9 cellular contexts compared by ENCODE assay signal in genomic region chr1:59025898-59026426, GRCh38.
A peak's percentile ranks its signal among the peaks of the same experiment; 100 is the strongest.
DNase-seq lines count a peak whose midpoint lies in the region; ATAC-seq and TF ChIP-seq lines count a peak whose summit lies in the region.
"Had no signal": no experiment of that assay in that cellular context is flagged by ENCODE, and none has a peak within 500 bp of the region (broad histone marks: within the 10 kb centered on the region; RNA-seq: fewer than 3 reads in every experiment).

No MANE protein-coding gene starts in this region.

- no peaks in the 10 kb centered on the region for H3K79me1 ChIP-seq in IMR-90 (ENCODE audit: low read depth in 1 of 2, low read length in 2 of 2)

- H3K9ac ChIP-seq in IMR-90 (ENCODE audit: low read depth, low read length): no peak overlapping the region

- peak overlapping the region in 7 of 8 donors; percentile 22 to 87 (median 60) for H3K4me3 Mint-ChIP-seq in naive B cell

- no peak overlapping the region for H3K23ac ChIP-seq in IMR-90 (ENCODE audit: low read depth, low read length)

- no peak for TF ChIP-seq CTCF in IMR-90 (conservative IDR thresholded peaks at IDR 0.05; ENCODE audit: low read depth, low read length)
- no peak for TF ChIP-seq CTCF in ovary (IDR thresholded peaks at IDR 0.05)

- peak overlapping the region; percentile 23 to 64 for H4K8ac ChIP-seq in IMR-90 (ENCODE audit: low read depth in 2 of 2, low read length in 2 of 2)

- peak overlapping the region; percentile 57; the same call in 1 of the 2 replicates for H3K14ac ChIP-seq in IMR-90 (replicated peaks; ENCODE audit: low read depth, low read length)

- H3K18ac ChIP-seq in IMR-90 (ENCODE audit: low read depth, low read length): peak overlapping the region; percentile 55

- H3K27ac ChIP-seq in IMR-90 (ENCODE audit: insufficient read depth, low read length) (peak overlapping the region; percentile 54; the same call in 1 of the 2 replicates), ovary (no peak overlapping the region)

- no CpG with 5 or more reads among the region's 4 CpGs for WGBS in IMR-90 (ENCODE audit: extremely low coverage in 2 of 2, insufficient read length in 1 of 2), 2 experiments
- 78 to 95% (median 89%) methylated on average over 4 of the region's 4 CpGs for WGBS in ovary, 3 donors

- H3K36me3 Mint-ChIP-seq in naive B cell: no peaks in the 10 kb centered on the region

- no peaks in the 10 kb centered on the region for H3K27me3 ChIP-seq in IMR-90 (ENCODE audit: control insufficient read depth, insufficient read depth, low read length)
- H3K27me3 ChIP-seq in ovary: no peaks in the 10 kb centered on the region

- dilution Hi-C loops in IMR-90 (cut with HindIII; ENCODE audit: low sequenced_read_pairs, unreplicated experiment): no loop called here

- peak overlapping the region; percentile 44 to 92 (median 80) for H3K27ac Mint-ChIP-seq in naive B cell

- H3K36me3 ChIP-seq in IMR-90 (ENCODE audit: control insufficient read depth, insufficient read depth, low read length) (no peaks in the 10 kb centered on the region), ovary (no peaks in the 10 kb centered on the region)

- no peak overlapping the region for H2AFZ ChIP-seq in IMR-90 (replicated peaks; ENCODE audit: low read length, poor library complexity)

- no peak for TF ChIP-seq RAD21 in IMR-90 (IDR thresholded peaks at IDR 0.05; ENCODE audit: low read length)

- no peaks in the 10 kb centered on the region for H3K9me3 ChIP-seq in IMR-90 (ENCODE audit: control insufficient read depth, insufficient read depth, low read length)
- H3K9me3 ChIP-seq in ovary: no peaks in the 10 kb centered on the region

- no peak overlapping the region for H3K4me3 ChIP-seq in IMR-90 (ENCODE audit: insufficient read depth, low read depth, low read length)
- no peak overlapping the region for H3K4me3 ChIP-seq in ovary

- TF ChIP-seq EP300 in ovary (IDR thresholded peaks at IDR 0.05): no peak

- H3K56ac ChIP-seq in IMR-90 (ENCODE audit: extremely low read depth, insufficient read depth, low read length): 0 out of 2 replicates have a peak overlapping the region, but pooled peaks have one; percentile 3

- BruUV-seq in IMR-90 (replicated peaks; lab: Mats Ljungman, UMichigan): no TSS peak

- ATAC-seq in GM18502 (IDR thresholded peaks at IDR 0.05; ENCODE audit: poor library complexity, unreplicated experiment) (peak; percentile 88), GM21619 (IDR thresholded peaks at IDR 0.05; ENCODE audit: unreplicated experiment) (peak; percentile 91), IMR-90 (ENCODE audit: low read depth) (no peak), naive B cell (ENCODE audit: low read depth in 2 of 2) (peak; percentile 55 to 57)

- peaks cover 15% of the 10 kb centered on the region; the same call in 1 of the 2 replicates for H3K9me1 ChIP-seq in IMR-90 (ENCODE audit: insufficient read depth, low read length)

- H3K9me3 Mint-ChIP-seq in naive B cell: no peaks in the 10 kb centered on the region

- peaks cover 14% of the 10 kb centered on the region for H3K4me1 ChIP-seq in IMR-90 (ENCODE audit: control insufficient read depth, insufficient read depth, low read length)
- H3K4me1 ChIP-seq in ovary (ENCODE audit: insufficient read depth): no peaks in the 10 kb centered on the region

- in situ Hi-C loops in IMR-90 (cut with MboI; ENCODE audit: low sequenced_read_pairs): no loop called here

- H3K27me3 Mint-ChIP-seq in naive B cell: no peaks in the 10 kb centered on the region

- peak overlapping the region; percentile 84 for H2BK120ac ChIP-seq in IMR-90 (ENCODE audit: low read depth, low read length)

- peak overlapping the region; percentile 89 for H2BK20ac ChIP-seq in IMR-90 (ENCODE audit: low read depth, low read length)

- peaks cover 9 to 24% (median 20%) of the 10 kb centered on the region in 3 donors for H3K4me1 Mint-ChIP-seq in naive B cell

- peak overlapping the region; percentile 70; the same call in 1 of the 3 replicates for H2BK15ac ChIP-seq in IMR-90 (ENCODE audit: low read depth, low read length)

- POLR2A ChIA-PET in IMR-90 (lab: Charles Lee; ENCODE audit: unreplicated experiment): no interaction called here

- peak overlapping the region; percentile 2 for H2BK5ac ChIP-seq in IMR-90 (ENCODE audit: low read depth, low read length, poor library complexity, severe bottlenecking)

- no peak overlapping the region for H2AK9ac ChIP-seq in IMR-90 (replicated peaks; ENCODE audit: low read depth, low read length, poor library complexity)

- H3K4ac ChIP-seq in IMR-90 (ENCODE audit: low read depth, low read length): peak overlapping the region; percentile 77

- no peak overlapping the region for H3K4me2 ChIP-seq in IMR-90 (ENCODE audit: low read depth, low read length)

- no peaks in the 10 kb centered on the region for H4K20me1 ChIP-seq in IMR-90 (ENCODE audit: insufficient read depth, low read length)

- peak overlapping the region; percentile 55 for H4K5ac ChIP-seq in IMR-90 (ENCODE audit: low read depth, low read length)

- CTCF ChIA-PET in IMR-90 (lab: Yijun Ruan, JAX): no interaction called here

- intact Hi-C loops in IMR-90 (cut with micrococcal nuclease) (loop anchor here (5.0 kb wide), 1 partner anchor 124 kb away; no protein-coding TSS in a partner anchor), ovary (cut with DNase I) (no loop called here)

- peak overlapping the region; percentile 51; the same call in 1 of the 2 replicates for H4K91ac ChIP-seq in IMR-90 (ENCODE audit: insufficient read depth, low read depth, low read length)

- TF ChIP-seq POLR2A in IMR-90 (IDR thresholded peaks at IDR 0.05; ENCODE audit: low read depth, low read length) (no peak), ovary (IDR thresholded peaks at IDR 0.05) (no peak)

- peak overlapping the region; percentile 80 for H2AK5ac ChIP-seq in IMR-90 (ENCODE audit: low read depth, low read length)

- DNase-seq in IMR-90 (peak; percentile 47), naive B cell (no peak), ovary (no peak), cortex of kidney (lab: John Stamatoyannopoulos, UW) (no peak)
- DNase-seq in activated CD8-positive, alpha-beta memory T cell treated with anti-CD3 and anti-CD28 coated beads, Interleukin-2, amount 50 U/mL, for 4 hours: no peak
- DNase-seq in effector CD4-positive, alpha-beta T cell: no peak
- DNase-seq: substantia nigra had no signal

TF ChIP-seq in IMR-90, 13 proteins besides CTCF, POLR2A, EP300 and RAD21:
- TF ChIP-seq CHD1 (IDR thresholded peaks at IDR 0.05; ENCODE audit: low read depth, low read length) (no peak), MAZ (IDR thresholded peaks at IDR 0.05; ENCODE audit: borderline replicate concordance, low read depth, low read length) (no peak), RFX5 (IDR thresholded peaks at IDR 0.05; ENCODE audit: low read depth, low read length) (no peak), ELK1 (IDR thresholded peaks at IDR 0.05; ENCODE audit: borderline replicate concordance, low read depth, low read length) (no peak), SMC3 (IDR thresholded peaks at IDR 0.05; ENCODE audit: low read depth, low read length) (no peak), USF2 (IDR thresholded peaks at IDR 0.05; ENCODE audit: low read depth, low read length) (no peak), MAFK (IDR thresholded peaks at IDR 0.05; ENCODE audit: low read depth, low read length) (no peak)
